ENCODE assay signal across 1 cellular context in the genomic region with DNA sequence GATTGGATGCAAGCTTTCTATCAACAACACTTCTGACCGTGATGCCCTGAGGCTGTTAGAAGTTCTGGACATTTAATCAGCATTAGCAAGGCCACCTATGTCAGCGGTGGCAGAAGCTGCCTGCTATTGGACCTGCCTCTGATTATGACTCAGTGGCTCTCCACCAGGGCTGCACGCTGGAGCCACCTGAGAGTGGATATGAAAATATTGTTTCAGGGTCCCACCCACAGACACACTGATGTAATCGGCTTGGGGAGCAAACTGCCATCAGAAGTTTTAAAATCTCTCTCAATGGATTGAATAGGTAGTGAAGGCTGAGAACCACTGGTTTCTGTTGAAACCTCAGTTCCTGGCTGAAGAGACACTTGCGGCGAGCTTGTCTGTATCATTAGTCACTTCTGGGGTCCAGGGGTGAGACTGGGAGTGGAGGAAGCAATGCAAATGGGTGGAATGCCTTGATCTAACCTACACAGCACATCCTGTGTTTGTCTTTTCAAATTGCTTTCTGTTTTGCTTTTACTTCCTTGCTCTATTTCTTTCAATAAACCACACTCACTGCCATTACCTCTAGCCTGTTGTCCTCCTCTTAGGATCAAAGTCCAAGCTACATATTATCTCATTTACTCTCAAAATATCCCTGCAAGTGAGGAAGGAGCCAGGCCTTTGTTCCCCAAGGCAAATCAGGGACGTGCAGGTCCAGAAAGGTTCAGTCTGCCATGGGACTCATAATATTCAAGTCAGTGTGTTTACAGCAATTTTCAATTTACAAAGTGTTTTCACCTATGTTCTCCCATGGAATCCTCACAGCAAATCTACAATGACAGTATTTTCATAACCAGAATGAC.
TF ChIP-seq lines count a peak whose summit lies in the region.

No MANE protein-coding gene starts in this region.

TF ChIP-seq in GM12878, 131 proteins besides CTCF, POLR2A, EP300 and RAD21 (continues in another document):
- TF ChIP-seq, protein P1, sequence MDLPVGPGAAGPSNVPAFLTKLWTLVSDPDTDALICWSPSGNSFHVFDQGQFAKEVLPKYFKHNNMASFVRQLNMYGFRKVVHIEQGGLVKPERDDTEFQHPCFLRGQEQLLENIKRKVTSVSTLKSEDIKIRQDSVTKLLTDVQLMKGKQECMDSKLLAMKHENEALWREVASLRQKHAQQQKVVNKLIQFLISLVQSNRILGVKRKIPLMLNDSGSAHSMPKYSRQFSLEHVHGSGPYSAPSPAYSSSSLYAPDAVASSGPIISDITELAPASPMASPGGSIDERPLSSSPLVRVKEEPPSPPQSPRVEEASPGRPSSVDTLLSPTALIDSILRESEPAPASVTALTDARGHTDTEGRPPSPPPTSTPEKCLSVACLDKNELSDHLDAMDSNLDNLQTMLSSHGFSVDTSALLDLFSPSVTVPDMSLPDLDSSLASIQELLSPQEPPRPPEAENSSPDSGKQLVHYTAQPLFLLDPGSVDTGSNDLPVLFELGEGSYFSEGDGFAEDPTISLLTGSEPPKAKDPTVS (IDR thresholded peaks at IDR 0.05; ENCODE audit: low read depth, low read length) = no peak
- 0 out of 2 replicates have a peak, but pooled peaks have one; percentile 34 for TF ChIP-seq BMI1 (IDR thresholded peaks at IDR 0.05; ENCODE audit: borderline replicate concordance)
- TF ChIP-seq NRF1 (conservative IDR thresholded peaks at IDR 0.05; ENCODE audit: low read depth, low read length) = no peak
- TF ChIP-seq IKZF2 (IDR thresholded peaks at IDR 0.05) = peak; percentile 78 to 81
- no peak for TF ChIP-seq ZNF274 (IDR thresholded peaks at IDR 0.05; ENCODE audit: insufficient read depth, insufficient read length)
- no peak for TF ChIP-seq ZNF217 (IDR thresholded peaks at IDR 0.05)
- peak in 1 of 2 experiments; percentile 60; a peak in 2 of 4 replicates for TF ChIP-seq ETV6 (conservative IDR thresholded peaks at IDR 0.05 in 1 of 2, IDR thresholded peaks at IDR 0.05 in 1 of 2; ENCODE audit: borderline replicate concordance in 1 of 2, low read depth in 1 of 2)
- TF ChIP-seq RBBP5 (conservative IDR thresholded peaks at IDR 0.05) = no peak
- no peak for TF ChIP-seq NFXL1 (IDR thresholded peaks at IDR 0.05; ENCODE audit: borderline replicate concordance)
- 0 out of 2 replicates have a peak, but pooled peaks have one; percentile 18 for TF ChIP-seq HDGF (IDR thresholded peaks at IDR 0.05)
- TF ChIP-seq, protein P2, sequence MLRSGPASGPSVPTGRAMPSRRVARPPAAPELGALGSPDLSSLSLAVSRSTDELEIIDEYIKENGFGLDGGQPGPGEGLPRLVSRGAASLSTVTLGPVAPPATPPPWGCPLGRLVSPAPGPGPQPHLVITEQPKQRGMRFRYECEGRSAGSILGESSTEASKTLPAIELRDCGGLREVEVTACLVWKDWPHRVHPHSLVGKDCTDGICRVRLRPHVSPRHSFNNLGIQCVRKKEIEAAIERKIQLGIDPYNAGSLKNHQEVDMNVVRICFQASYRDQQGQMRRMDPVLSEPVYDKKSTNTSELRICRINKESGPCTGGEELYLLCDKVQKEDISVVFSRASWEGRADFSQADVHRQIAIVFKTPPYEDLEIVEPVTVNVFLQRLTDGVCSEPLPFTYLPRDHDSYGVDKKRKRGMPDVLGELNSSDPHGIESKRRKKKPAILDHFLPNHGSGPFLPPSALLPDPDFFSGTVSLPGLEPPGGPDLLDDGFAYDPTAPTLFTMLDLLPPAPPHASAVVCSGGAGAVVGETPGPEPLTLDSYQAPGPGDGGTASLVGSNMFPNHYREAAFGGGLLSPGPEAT (IDR thresholded peaks at IDR 0.05; ENCODE audit: low read depth) = no peak
- no peak for TF ChIP-seq LARP7 (IDR thresholded peaks at IDR 0.05)
- TF ChIP-seq, protein P3, sequence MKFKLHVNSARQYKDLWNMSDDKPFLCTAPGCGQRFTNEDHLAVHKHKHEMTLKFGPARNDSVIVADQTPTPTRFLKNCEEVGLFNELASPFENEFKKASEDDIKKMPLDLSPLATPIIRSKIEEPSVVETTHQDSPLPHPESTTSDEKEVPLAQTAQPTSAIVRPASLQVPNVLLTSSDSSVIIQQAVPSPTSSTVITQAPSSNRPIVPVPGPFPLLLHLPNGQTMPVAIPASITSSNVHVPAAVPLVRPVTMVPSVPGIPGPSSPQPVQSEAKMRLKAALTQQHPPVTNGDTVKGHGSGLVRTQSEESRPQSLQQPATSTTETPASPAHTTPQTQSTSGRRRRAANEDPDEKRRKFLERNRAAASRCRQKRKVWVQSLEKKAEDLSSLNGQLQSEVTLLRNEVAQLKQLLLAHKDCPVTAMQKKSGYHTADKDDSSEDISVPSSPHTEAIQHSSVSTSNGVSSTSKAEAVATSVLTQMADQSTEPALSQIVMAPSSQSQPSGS (IDR thresholded peaks at IDR 0.05; ENCODE audit: low read length) = peak; percentile 59; the same call in 1 of the 2 replicates
- no peak for TF ChIP-seq FOS (IDR thresholded peaks at IDR 0.05; ENCODE audit: borderline replicate concordance, extremely low read depth, insufficient read length)
- TF ChIP-seq, protein P4, sequence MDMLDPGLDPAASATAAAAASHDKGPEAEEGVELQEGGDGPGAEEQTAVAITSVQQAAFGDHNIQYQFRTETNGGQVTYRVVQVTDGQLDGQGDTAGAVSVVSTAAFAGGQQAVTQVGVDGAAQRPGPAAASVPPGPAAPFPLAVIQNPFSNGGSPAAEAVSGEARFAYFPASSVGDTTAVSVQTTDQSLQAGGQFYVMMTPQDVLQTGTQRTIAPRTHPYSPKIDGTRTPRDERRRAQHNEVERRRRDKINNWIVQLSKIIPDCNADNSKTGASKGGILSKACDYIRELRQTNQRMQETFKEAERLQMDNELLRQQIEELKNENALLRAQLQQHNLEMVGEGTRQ (IDR thresholded peaks at IDR 0.05; ENCODE audit: borderline replicate concordance, low read depth, low read length) = no peak
- no peak for TF ChIP-seq MEF2B (IDR thresholded peaks at IDR 0.05; ENCODE audit: partially characterized antibody, poor library complexity, severe bottlenecking)
- TF ChIP-seq, protein P5, sequence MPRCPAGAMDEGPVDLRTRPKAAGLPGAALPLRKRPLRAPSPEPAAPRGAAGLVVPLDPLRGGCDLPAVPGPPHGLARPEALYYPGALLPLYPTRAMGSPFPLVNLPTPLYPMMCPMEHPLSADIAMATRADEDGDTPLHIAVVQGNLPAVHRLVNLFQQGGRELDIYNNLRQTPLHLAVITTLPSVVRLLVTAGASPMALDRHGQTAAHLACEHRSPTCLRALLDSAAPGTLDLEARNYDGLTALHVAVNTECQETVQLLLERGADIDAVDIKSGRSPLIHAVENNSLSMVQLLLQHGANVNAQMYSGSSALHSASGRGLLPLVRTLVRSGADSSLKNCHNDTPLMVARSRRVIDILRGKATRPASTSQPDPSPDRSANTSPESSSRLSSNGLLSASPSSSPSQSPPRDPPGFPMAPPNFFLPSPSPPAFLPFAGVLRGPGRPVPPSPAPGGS (IDR thresholded peaks at IDR 0.05; ENCODE audit: borderline replicate concordance, insufficient read depth, low read depth, low read length, poor library complexity, severe bottlenecking) = no peak
- TF ChIP-seq NR2C2 (IDR thresholded peaks at IDR 0.05; ENCODE audit: borderline replicate concordance, control insufficient read depth, insufficient read length, low read depth) = no peak
- TF ChIP-seq BACH1 (IDR thresholded peaks at IDR 0.05; ENCODE audit: borderline replicate concordance) = 0 out of 2 replicates have a peak, but pooled peaks have one; percentile 20
- no peak for TF ChIP-seq TBL1XR1 (IDR thresholded peaks at IDR 0.05; ENCODE audit: low read depth, low read length)
- no peak for TF ChIP-seq RAD51 (IDR thresholded peaks at IDR 0.05)
- no peak for TF ChIP-seq EGR1 (IDR thresholded peaks at IDR 0.05; ENCODE audit: borderline replicate concordance in 1 of 2, low read depth in 2 of 2, low read length in 2 of 2)
- no peak for TF ChIP-seq YBX1 (IDR thresholded peaks at IDR 0.05)
- no peak for TF ChIP-seq POLR2AphosphoS2 (IDR thresholded peaks at IDR 0.05; ENCODE audit: low read depth, low read length)
- TF ChIP-seq CREB1 (IDR thresholded peaks at IDR 0.05; ENCODE audit: low read depth) = no peak
- TF ChIP-seq FOXK2 (IDR thresholded peaks at IDR 0.05) = peak; percentile 43; the same call in 1 of the 2 replicates
- no peak for TF ChIP-seq HDAC6 (IDR thresholded peaks at IDR 0.05; ENCODE audit: unreplicated experiment)
- TF ChIP-seq, protein P6, sequence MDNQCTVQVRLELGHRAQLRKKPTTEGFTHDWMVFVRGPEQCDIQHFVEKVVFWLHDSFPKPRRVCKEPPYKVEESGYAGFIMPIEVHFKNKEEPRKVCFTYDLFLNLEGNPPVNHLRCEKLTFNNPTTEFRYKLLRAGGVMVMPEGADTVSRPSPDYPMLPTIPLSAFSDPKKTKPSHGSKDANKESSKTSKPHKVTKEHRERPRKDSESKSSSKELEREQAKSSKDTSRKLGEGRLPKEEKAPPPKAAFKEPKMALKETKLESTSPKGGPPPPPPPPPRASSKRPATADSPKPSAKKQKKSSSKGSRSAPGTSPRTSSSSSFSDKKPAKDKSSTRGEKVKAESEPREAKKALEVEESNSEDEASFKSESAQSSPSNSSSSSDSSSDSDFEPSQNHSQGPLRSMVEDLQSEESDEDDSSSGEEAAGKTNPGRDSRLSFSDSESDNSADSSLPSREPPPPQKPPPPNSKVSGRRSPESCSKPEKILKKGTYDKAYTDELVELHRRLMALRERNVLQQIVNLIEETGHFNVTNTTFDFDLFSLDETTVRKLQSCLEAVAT (IDR thresholded peaks at IDR 0.05) = peak; percentile 37; the same call in 1 of the 2 replicates
- no peak for TF ChIP-seq ZSCAN29 (IDR thresholded peaks at IDR 0.05)
- TF ChIP-seq, protein P7, sequence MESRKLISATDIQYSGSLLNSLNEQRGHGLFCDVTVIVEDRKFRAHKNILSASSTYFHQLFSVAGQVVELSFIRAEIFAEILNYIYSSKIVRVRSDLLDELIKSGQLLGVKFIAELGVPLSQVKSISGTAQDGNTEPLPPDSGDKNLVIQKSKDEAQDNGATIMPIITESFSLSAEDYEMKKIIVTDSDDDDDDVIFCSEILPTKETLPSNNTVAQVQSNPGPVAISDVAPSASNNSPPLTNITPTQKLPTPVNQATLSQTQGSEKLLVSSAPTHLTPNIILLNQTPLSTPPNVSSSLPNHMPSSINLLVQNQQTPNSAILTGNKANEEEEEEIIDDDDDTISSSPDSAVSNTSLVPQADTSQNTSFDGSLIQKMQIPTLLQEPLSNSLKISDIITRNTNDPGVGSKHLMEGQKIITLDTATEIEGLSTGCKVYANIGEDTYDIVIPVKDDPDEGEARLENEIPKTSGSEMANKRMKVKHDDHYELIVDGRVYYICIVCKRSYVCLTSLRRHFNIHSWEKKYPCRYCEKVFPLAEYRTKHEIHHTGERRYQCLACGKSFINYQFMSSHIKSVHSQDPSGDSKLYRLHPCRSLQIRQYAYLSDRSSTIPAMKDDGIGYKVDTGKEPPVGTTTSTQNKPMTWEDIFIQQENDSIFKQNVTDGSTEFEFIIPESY (IDR thresholded peaks at IDR 0.05) = no peak
- no peak for TF ChIP-seq TCF12 (IDR thresholded peaks at IDR 0.05; ENCODE audit: low read depth, low read length)
- no peak for TF ChIP-seq SIX5 (IDR thresholded peaks at IDR 0.05; ENCODE audit: low read depth, low read length, severe bottlenecking)
- TF ChIP-seq CEBPB (IDR thresholded peaks at IDR 0.05; ENCODE audit: borderline replicate concordance in 1 of 2, low read depth in 2 of 2, low read length in 2 of 2) = no peak
- no peak for TF ChIP-seq SMC3 (IDR thresholded peaks at IDR 0.05; ENCODE audit: borderline replicate concordance, low read length)
- no peak for TF ChIP-seq WRNIP1 (IDR thresholded peaks at IDR 0.05; ENCODE audit: borderline replicate concordance, low read depth, low read length)
- TF ChIP-seq, protein P8, sequence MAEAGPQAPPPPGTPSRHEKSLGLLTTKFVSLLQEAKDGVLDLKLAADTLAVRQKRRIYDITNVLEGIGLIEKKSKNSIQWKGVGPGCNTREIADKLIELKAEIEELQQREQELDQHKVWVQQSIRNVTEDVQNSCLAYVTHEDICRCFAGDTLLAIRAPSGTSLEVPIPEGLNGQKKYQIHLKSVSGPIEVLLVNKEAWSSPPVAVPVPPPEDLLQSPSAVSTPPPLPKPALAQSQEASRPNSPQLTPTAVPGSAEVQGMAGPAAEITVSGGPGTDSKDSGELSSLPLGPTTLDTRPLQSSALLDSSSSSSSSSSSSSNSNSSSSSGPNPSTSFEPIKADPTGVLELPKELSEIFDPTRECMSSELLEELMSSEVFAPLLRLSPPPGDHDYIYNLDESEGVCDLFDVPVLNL (IDR thresholded peaks at IDR 0.05; ENCODE audit: low read depth, low read length) = no peak
- TF ChIP-seq FOXM1 (IDR thresholded peaks at IDR 0.05; ENCODE audit: low read depth, low read length) = no peak
- TF ChIP-seq HDAC2 (IDR thresholded peaks at IDR 0.05) = no peak
- 0 out of 2 replicates have a peak, but pooled peaks have one; percentile 8 for TF ChIP-seq ZNF24 (IDR thresholded peaks at IDR 0.05)
- TF ChIP-seq EED (IDR thresholded peaks at IDR 0.05; ENCODE audit: low read depth) = peak; percentile 46; the same call in 1 of the 2 replicates
- TF ChIP-seq, protein P9, sequence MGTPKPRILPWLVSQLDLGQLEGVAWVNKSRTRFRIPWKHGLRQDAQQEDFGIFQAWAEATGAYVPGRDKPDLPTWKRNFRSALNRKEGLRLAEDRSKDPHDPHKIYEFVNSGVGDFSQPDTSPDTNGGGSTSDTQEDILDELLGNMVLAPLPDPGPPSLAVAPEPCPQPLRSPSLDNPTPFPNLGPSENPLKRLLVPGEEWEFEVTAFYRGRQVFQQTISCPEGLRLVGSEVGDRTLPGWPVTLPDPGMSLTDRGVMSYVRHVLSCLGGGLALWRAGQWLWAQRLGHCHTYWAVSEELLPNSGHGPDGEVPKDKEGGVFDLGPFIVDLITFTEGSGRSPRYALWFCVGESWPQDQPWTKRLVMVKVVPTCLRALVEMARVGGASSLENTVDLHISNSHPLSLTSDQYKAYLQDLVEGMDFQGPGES (IDR thresholded peaks at IDR 0.05) = no peak
- no peak for TF ChIP-seq SUZ12 (IDR thresholded peaks at IDR 0.05; ENCODE audit: unreplicated experiment)
- no peak for TF ChIP-seq CBFB (IDR thresholded peaks at IDR 0.05; ENCODE audit: low read depth)
- TF ChIP-seq BRCA1 (IDR thresholded peaks at IDR 0.05; ENCODE audit: low read depth, low read length) = no peak
- no peak for TF ChIP-seq ZNF207 (IDR thresholded peaks at IDR 0.05; ENCODE audit: borderline replicate concordance)
- no peak for TF ChIP-seq STAT1 (conservative IDR thresholded peaks at IDR 0.05)
- 0 out of 2 replicates have a peak, but pooled peaks have one; percentile 21 for TF ChIP-seq NBN (IDR thresholded peaks at IDR 0.05)
- no peak for TF ChIP-seq STAT3 (IDR thresholded peaks at IDR 0.05; ENCODE audit: low read depth, low read length)
- peak; percentile 64 for TF ChIP-seq MTA2 (IDR thresholded peaks at IDR 0.05; ENCODE audit: low read depth)
- TF ChIP-seq SMARCA5 (IDR thresholded peaks at IDR 0.05) = no peak
- TF ChIP-seq RFX5 (IDR thresholded peaks at IDR 0.05; ENCODE audit: low read depth, low read length) = no peak
- TF ChIP-seq, protein P10, sequence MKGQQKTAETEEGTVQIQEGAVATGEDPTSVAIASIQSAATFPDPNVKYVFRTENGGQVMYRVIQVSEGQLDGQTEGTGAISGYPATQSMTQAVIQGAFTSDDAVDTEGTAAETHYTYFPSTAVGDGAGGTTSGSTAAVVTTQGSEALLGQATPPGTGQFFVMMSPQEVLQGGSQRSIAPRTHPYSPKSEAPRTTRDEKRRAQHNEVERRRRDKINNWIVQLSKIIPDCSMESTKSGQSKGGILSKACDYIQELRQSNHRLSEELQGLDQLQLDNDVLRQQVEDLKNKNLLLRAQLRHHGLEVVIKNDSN (IDR thresholded peaks at IDR 0.05; ENCODE audit: borderline replicate concordance, extremely low read length, insufficient read depth, low read depth, low read length) = no peak
- no peak for TF ChIP-seq MXI1 (IDR thresholded peaks at IDR 0.05; ENCODE audit: low read depth, low read length)
- TF ChIP-seq CBX5 (IDR thresholded peaks at IDR 0.05; ENCODE audit: low read depth) = no peak
- TF ChIP-seq BHLHE40 (IDR thresholded peaks at IDR 0.05; ENCODE audit: borderline replicate concordance in 1 of 2, low read depth in 2 of 2, low read length in 1 of 2) = peak in 1 of 2 experiments; percentile 31; a peak in 1 of 4 replicates
